6 cellular contexts compared by ENCODE assay signal in genomic region chr18:32176745-32177144, GRCh38. TPM values are rescaled to one million over a fixed set of nuclear protein-coding genes. Genes with fewer than 3 reads are reported as not detected.
"Had no signal": no experiment of that assay in that cellular context is flagged by ENCODE, and none has a peak within 500 bp of the region (broad histone marks: within the 10 kb centered on the region; RNA-seq: fewer than 3 reads in every experiment).

No MANE protein-coding gene starts in this region.

RNA-seq across cellular contexts. Expression of gene MEP1B, which starts 13.1 kb away (rescaled TPM):
- total RNA-seq: GM23248, GM23338, H4, H7, H9, HFFc6 had no signal
- polyA plus RNA-seq: GM23248, GM23338 had no signal
